ENCODE assay signal across 11 cellular contexts in genomic region chr11:117300301-117300700, GRCh38. TPM values are rescaled to one million over a fixed set of nuclear protein-coding genes. Genes with fewer than 3 reads are reported as not detected.
DNase-seq lines count a peak whose midpoint lies in the region; ATAC-seq, FAIRE-seq and TF ChIP-seq lines count a peak whose summit lies in the region.
"Had no signal": no experiment of that assay in that cellular context is flagged by ENCODE, and none has a peak within 500 bp of the region (broad histone marks: within the 10 kb centered on the region; RNA-seq: fewer than 3 reads in every experiment).

No MANE protein-coding gene starts in this region.

- SMC1A ChIA-PET in GM12878 (lab: Charles Lee; ENCODE audit: uncharacterized antibody, unreplicated experiment): no interaction called here

- no peak for TF ChIP-seq RAD21 in GM12878 (IDR thresholded peaks at IDR 0.05; ENCODE audit: insufficient read depth, low read depth, low read length)

- DNase-seq in EL (peak; percentile 23), GM12878 (ENCODE audit: low read depth, low spot score) (no peak), right atrium auricular region (ENCODE audit: low spot score) (peak; percentile 65), RCC 7860 (ENCODE audit: low spot score) (no peak), DMS 273 treated with DMSO at 0.1 percent for 48 hours (lab: John Stamatoyannopoulos, UW) (no peak), OCI-M2 (lab: John Stamatoyannopoulos, UW; ENCODE audit: unreplicated experiment) (no peak)
- DNase-seq: NCI-H187 treated with DMSO at 0.1 percent for 48 hours; stimulated activated CD8-positive, alpha-beta memory T cell treated with anti-CD3 and anti-CD28 coated beads, Interleukin-4, amount 100 ng/mL, for 48 hours had no signal

- no peak overlapping the region for H3K4me2 ChIP-seq in GM12878 (ENCODE audit: control insufficient read depth, insufficient read depth)
- H3K4me2 ChIP-seq in parathyroid adenoma (ENCODE audit: low read length): no peak overlapping the region

- no TSS peak for BruUV-seq in GM12878 (replicated peaks; lab: Mats Ljungman, UMichigan)

- H4K20me1 ChIP-seq in GM12878 (ENCODE audit: control insufficient read depth, insufficient read depth): no peaks in the 10 kb centered on the region

- FAIRE-seq in GM12878 (lab: Jason Lieb, UNC) (no peak), RCC 7860 (lab: Jason Lieb, UNC) (no peak)
- FAIRE-seq: GM19239 had no signal

- no peak for TF ChIP-seq POLR2A in GM12878 (IDR thresholded peaks at IDR 0.05; ENCODE audit: low read depth, low read length)

- 52% methylated on average over 18 of the region's 18 CpGs for WGBS in GM12878 (ENCODE audit: insufficient coverage, insufficient replicate concordance, low lambda C conversion rate, missing lambda C conversion rate)

- intact Hi-C loops in GM12878 (cut with micrococcal nuclease; ENCODE audit: unreplicated experiment): no loop called here

- peaks cover 2% of the 10 kb centered on the region in 2 experiments; a peak in 1 of 4 replicates for H3K27me3 ChIP-seq in GM12878 (replicated peaks in 1 of 2; ENCODE audit: control insufficient read depth in 2 of 2, insufficient read depth in 2 of 2, low read length in 1 of 2)
- H3K27me3 ChIP-seq in right atrium auricular region: no peaks in the 10 kb centered on the region
- no peaks in the 10 kb centered on the region for H3K27me3 ChIP-seq in parathyroid adenoma (ENCODE audit: control insufficient read depth, insufficient read depth, low read length)

- POLR2A ChIA-PET in GM12878 (lab: Charles Lee): no interaction called here

- in situ Hi-C loops in GM12878 (cut with MboI): no loop called here

- H3K9me3 ChIP-seq in GM12878 (replicated peaks; ENCODE audit: control insufficient read depth, insufficient read depth, low read length): no peaks in the 10 kb centered on the region
- no peaks in the 10 kb centered on the region for H3K9me3 ChIP-seq in right atrium auricular region
- no peaks in the 10 kb centered on the region for H3K9me3 ChIP-seq in parathyroid adenoma (ENCODE audit: control insufficient read depth, low read length)

- RAD21 ChIA-PET in GM12878 (lab: Charles Lee; ENCODE audit: unreplicated experiment): no interaction called here

- H3K4me3 ChIP-seq in GM12878 (no peak overlapping the region), right atrium auricular region (peak overlapping the region in 1 of 2 donors; percentile 24), parathyroid adenoma (ENCODE audit: low read depth, low read length) (no peak overlapping the region)

- TF ChIP-seq EP300 in GM12878 (IDR thresholded peaks at IDR 0.05; ENCODE audit: borderline replicate concordance in 1 of 2, control insufficient read depth in 1 of 2, low read depth in 2 of 2, low read length in 2 of 2): no peak

- CTCF ChIA-PET in GM12878 (lab: Yijun Ruan, JAX): no interaction called here

- H3K9ac ChIP-seq in GM12878 (ENCODE audit: control insufficient read depth, insufficient read depth, low read length) (no peak overlapping the region), parathyroid adenoma (no peak overlapping the region)

- no peak overlapping the region for H2AFZ ChIP-seq in GM12878 (ENCODE audit: control insufficient read depth, low read depth, low read length)
- H2AFZ ChIP-seq in parathyroid adenoma: peak overlapping the region; percentile 29

- H3K36me3 ChIP-seq in GM12878 (ENCODE audit: control insufficient read depth in 2 of 2, insufficient read depth in 2 of 2, low read length in 1 of 2) (no peaks in the 10 kb centered on the region), right atrium auricular region (no peaks in the 10 kb centered on the region), parathyroid adenoma (ENCODE audit: control insufficient read depth, insufficient read depth, low read length) (no peaks in the 10 kb centered on the region)

- no peak for TF ChIP-seq CTCF in GM12878 (IDR thresholded peaks at IDR 0.05 in 2 of 3, conservative IDR thresholded peaks at IDR 0.05 in 1 of 3; ENCODE audit: control insufficient read depth in 2 of 3, extremely low read depth in 1 of 3, insufficient read depth in 1 of 3, low read depth in 3 of 3, low read length in 3 of 3)
- TF ChIP-seq CTCF in right atrium auricular region (IDR thresholded peaks at IDR 0.05): no peak
- no peak for TF ChIP-seq CTCF in parathyroid adenoma (IDR thresholded peaks at IDR 0.05)

- H3K79me2 ChIP-seq in GM12878 (ENCODE audit: control insufficient read depth, insufficient read depth, low read length): no peaks in the 10 kb centered on the region
- H3K79me2 ChIP-seq in parathyroid adenoma: no peaks in the 10 kb centered on the region

- H3K4me1 ChIP-seq in GM12878 (ENCODE audit: control insufficient read depth, insufficient read depth, low read length) (no peaks in the 10 kb centered on the region), right atrium auricular region (peaks cover 0 to 19% of the 10 kb centered on the region in 2 donors), parathyroid adenoma (no peaks in the 10 kb centered on the region)

- ATAC-seq in GM12878: peak; percentile 58
- no peak for ATAC-seq in HG03521 (IDR thresholded peaks at IDR 0.05; ENCODE audit: unreplicated experiment)

- H3K27ac ChIP-seq in GM12878 (ENCODE audit: control insufficient read depth, insufficient read depth) (no peak overlapping the region), right atrium auricular region (no peak overlapping the region), parathyroid adenoma (no peak overlapping the region)

TF ChIP-seq in GM12878, 131 proteins besides CTCF, POLR2A, EP300 and RAD21 (continues in another document):
- TF ChIP-seq KAT2A (conservative IDR thresholded peaks at IDR 0.05; ENCODE audit: control insufficient read depth, low read depth, low read length): no peak

RNA-seq across cellular contexts. Expression of gene BACE1-AS, which starts 9.2 kb away (rescaled TPM):
- total RNA-seq in GM12878 (2013; cell fraction: nucleolus; rRNA removed): 16.5 and 17.6 TPM in 2 replicates
- total RNA-seq in GM12878 (2014; rRNA removed) (2.6 and 3.1 TPM in 2 replicates), GM12878 (2014; rRNA removed; fragmentation: Illumina TruSeq; extraction: Trizol) (3.0 and 3.3 TPM in 2 replicates), GM12878 (2021) (3.7 and 4.7 TPM in 2 replicates), right atrium auricular region (1 to 10 TPM; 7.5 to 9.0 TPM)
- 1.3 TPM for polyA plus RNA-seq in GM12878 (2011; ENCODE audit: low read depth)
- polyA plus RNA-seq in GM12878 (2011; rRNA removed) (2.5 and 4.1 TPM in 2 replicates), GM12878 (2014; fragmentation: Illumina TruSeq; extraction: Trizol) (3.6 and 7.0 TPM in 2 replicates), GM12878 (2014; fragmentation: Nextera tagmentation; extraction: Ambion mirVana) (1 to 10 TPM; 2.0 to 5.8 TPM), GM12878 (2014; rRNA removed) (1.9 and 2.6 TPM in 2 replicates), GM12878 (2016; fragmentation: Nextera tagmentation; extraction: Ambion mirVana) (1 to 10 TPM; 6.7 TPM)
- polyA plus RNA-seq in GM12878 (2011; cell fraction: cytosol; rRNA removed): 3.5 and 4.6 TPM in 2 replicates
- 10.9 and 12.8 TPM in 2 replicates for polyA plus RNA-seq in GM12878 (2011; cell fraction: nucleus; rRNA removed)
- 2.1 and 3.8 TPM in 2 replicates for polyA plus RNA-seq in GM12878 (2012)
- polyA minus RNA-seq in GM12878 (2011; rRNA and poly(A)+ RNA removed): 5.2 and 8.1 TPM in 2 replicates
- polyA minus RNA-seq in GM12878 (2011; cell fraction: cytosol; rRNA and poly(A)+ RNA removed): 1.9 and 3.8 TPM in 2 replicates
- polyA minus RNA-seq in GM12878 (2011; cell fraction: nucleus; rRNA and poly(A)+ RNA removed): 3.9 and 6.8 TPM in 2 replicates

RNA-seq across cellular contexts. Expression of gene BACE1, which starts 15.8 kb away (rescaled TPM):
- total RNA-seq in GM12878 (2013; cell fraction: nucleolus; rRNA removed): 0.15 TPM in 1 of 2 replicates, not detected in the other
- total RNA-seq in GM12878 (2014; rRNA removed) (0.44 and 0.56 TPM in 2 replicates), GM12878 (2014; rRNA removed; fragmentation: Illumina TruSeq; extraction: Trizol) (0.05 and 0.09 TPM in 2 replicates), GM12878 (2021) (0.29 and 0.62 TPM in 2 replicates), right atrium auricular region (10 to 100 TPM; 11.9 to 20.3 TPM)
- 0.33 TPM for polyA plus RNA-seq in GM12878 (2011; ENCODE audit: low read depth)
- polyA plus RNA-seq in GM12878 (2011; rRNA removed) (1.1 and 1.6 TPM in 2 replicates), GM12878 (2014; fragmentation: Illumina TruSeq; extraction: Trizol) (0.05 and 0.10 TPM in 2 replicates), GM12878 (2014; fragmentation: Nextera tagmentation; extraction: Ambion mirVana) (under 1 TPM; 0.07 to 0.23 TPM), GM12878 (2014; rRNA removed) (0.08 and 0.38 TPM in 2 replicates), GM12878 (2016; fragmentation: Nextera tagmentation; extraction: Ambion mirVana) (under 1 TPM; 0.26 to 0.86 TPM)
- polyA plus RNA-seq in GM12878 (2011; cell fraction: cytosol; rRNA removed): 2.1 and 2.7 TPM in 2 replicates
- polyA plus RNA-seq in GM12878 (2011; cell fraction: nucleus; rRNA removed): 3.6 and 5.1 TPM in 2 replicates
- polyA plus RNA-seq in GM12878 (2012): 0.76 and 1.2 TPM in 2 replicates
- polyA minus RNA-seq in GM12878 (2011; rRNA and poly(A)+ RNA removed): 3.9 and 6.3 TPM in 2 replicates
- 0.27 and 1.2 TPM in 2 replicates for polyA minus RNA-seq in GM12878 (2011; cell fraction: cytosol; rRNA and poly(A)+ RNA removed)
- polyA minus RNA-seq in GM12878 (2011; cell fraction: nucleus; rRNA and poly(A)+ RNA removed): 0.77 and 0.85 TPM in 2 replicates

RNA-seq across cellular contexts. Expression of gene CEP164, which starts 27.4 kb away (rescaled TPM):
- 35.7 and 41.6 TPM in 2 replicates for total RNA-seq in GM12878 (2013; cell fraction: nucleolus; rRNA removed)
- total RNA-seq in GM12878 (2014; rRNA removed): 20.7 and 21.4 TPM in 2 replicates
- total RNA-seq in GM12878 (2014; rRNA removed; fragmentation: Illumina TruSeq; extraction: Trizol): 19.1 and 20.6 TPM in 2 replicates
- 24.7 and 31.2 TPM in 2 replicates for total RNA-seq in GM12878 (2021)
- polyA plus RNA-seq in GM12878 (2011; ENCODE audit: low read depth): 8.8 TPM
- polyA plus RNA-seq in GM12878 (2011; rRNA removed): 7.3 and 9.4 TPM in 2 replicates
- 7.2 and 7.7 TPM in 2 replicates for polyA plus RNA-seq in GM12878 (2011; cell fraction: cytosol; rRNA removed)
- polyA plus RNA-seq in GM12878 (2011; cell fraction: nucleus; rRNA removed): 39.6 and 44.2 TPM in 2 replicates
- polyA plus RNA-seq in GM12878 (2012): 10.6 and 11.9 TPM in 2 replicates
- 17.5 and 20.1 TPM in 2 replicates for polyA plus RNA-seq in GM12878 (2014; fragmentation: Illumina TruSeq; extraction: Trizol)
- 1 to 10 TPM; 4.2 to 6.7 TPM for polyA plus RNA-seq in GM12878 (2014; fragmentation: Nextera tagmentation; extraction: Ambion mirVana)
- polyA plus RNA-seq in GM12878 (2014; rRNA removed): 20.7 and 21.9 TPM in 2 replicates
- 10 to 100 TPM; 15.2 to 20.3 TPM for polyA plus RNA-seq in GM12878 (2016; fragmentation: Nextera tagmentation; extraction: Ambion mirVana)
- 10.6 and 14.2 TPM in 2 replicates for polyA minus RNA-seq in GM12878 (2011; rRNA and poly(A)+ RNA removed)
- 5.3 and 6.9 TPM in 2 replicates for polyA minus RNA-seq in GM12878 (2011; cell fraction: cytosol; rRNA and poly(A)+ RNA removed)
- 5.8 and 12.5 TPM in 2 replicates for polyA minus RNA-seq in GM12878 (2011; cell fraction: nucleus; rRNA and poly(A)+ RNA removed)
- 1 to 10 TPM; 3.3 to 7.6 TPM for total RNA-seq in right atrium auricular region

Comparison
In these comparisons a context has a peak if more than half of its experiments do, and no peak if none do; other contexts are left out.
1. DNase-seq: peak in EL (single experiment) and right atrium auricular region (single experiment); none in GM12878 (single experiment), RCC 7860 (single experiment), DMS 273 treated with DMSO at 0.1 percent for 48 hours (single experiment) and OCI-M2 (single experiment).
2. RNA of gene BACE1, which starts 15.8 kb away (total RNA-seq): 11.9 to 20.3 TPM in right atrium auricular region; 0.05 to 0.62 TPM in GM12878; every median in the first group is over 4 times any median in the second.